In genomic region chr13:112928958-112929777, GRCh38 we compare ENCODE assay signal across 10 cellular contexts. TPM values are rescaled to one million over a fixed set of nuclear protein-coding genes. Genes with fewer than 3 reads are reported as not detected.
DNase-seq lines count a peak whose midpoint lies in the region; ATAC-seq, FAIRE-seq and TF ChIP-seq lines count a peak whose summit lies in the region.
"Had no signal": no experiment of that assay in that cellular context is flagged by ENCODE, and none has a peak within 500 bp of the region (broad histone marks: within the 10 kb centered on the region; RNA-seq: fewer than 3 reads in every experiment).

No MANE protein-coding gene starts in this region.

- no peaks in the 10 kb centered on the region for H3K9me3 ChIP-seq in CD4-positive, alpha-beta T cell (ENCODE audit: control insufficient read depth, low read length)

- peaks cover 33% of the 10 kb centered on the region for H3K27me3 ChIP-seq in CD4-positive, alpha-beta T cell (ENCODE audit: control insufficient read depth, insufficient read depth, low read length)

- H3K27me3 Mint-ChIP-seq in activated CD8-positive, alpha-beta memory T cell treated with anti-CD3 and anti-CD28 coated beads, Interleukin-2, amount 10 ng/mL, durations not matched to agents 7 days and 5 days = peaks cover 34% of the 10 kb centered on the region
- H3K27me3 Mint-ChIP-seq in type B pancreatic cell = no peaks in the 10 kb centered on the region
- H3K27me3 Mint-ChIP-seq in CD4-positive, alpha-beta T cell = peaks cover 71% of the 10 kb centered on the region

- intact Hi-C loops in CD4-positive, alpha-beta T cell (cut with DNase I, micrococcal nuclease) = no loop called here

- H3K27ac Mint-ChIP-seq in activated CD8-positive, alpha-beta memory T cell treated with anti-CD3 and anti-CD28 coated beads, Interleukin-2, amount 10 ng/mL, durations not matched to agents 7 days and 5 days = no peak overlapping the region
- peak overlapping the region; percentile 57 for H3K27ac Mint-ChIP-seq in type B pancreatic cell
- H3K27ac Mint-ChIP-seq in CD4-positive, alpha-beta T cell = no peak overlapping the region

- CTCF ChIA-PET in activated CD8-positive, alpha-beta memory T cell treated with anti-CD3 and anti-CD28 coated beads, Interleukin-2, amount 10 ng/mL, durations not matched to agents 7 days and 5 days (lab: Charles Lee) = interaction anchor here (1.0 to 1.7 kb wide), 2 partner anchors 14 to 100 kb away, joined by 3 read pairs; no protein-coding TSS in a partner anchor
- CTCF ChIA-PET in CD4-positive, alpha-beta T cell (lab: Charles Lee) = interaction anchor here (0.5 kb wide), 1 partner anchor 674 kb away, joined by 3 read pairs; no protein-coding TSS in a partner anchor

- POLR2A ChIA-PET in CD4-positive, alpha-beta T cell (lab: Charles Lee) = no interaction called here

- no peak for DNase-seq in activated CD8-positive, alpha-beta memory T cell treated with anti-CD3 and anti-CD28 coated beads, Interleukin-2, amount 10 ng/mL, durations not matched to agents 7 days and 5 days
- DNase-seq in activated CD8-positive, alpha-beta memory T cell treated with anti-CD3 and anti-CD28 coated beads, Interleukin-2, amount 50 U/mL, for 48 hours = no peak
- peak; percentile 60 for DNase-seq in SK-N-DZ (ENCODE audit: low spot score)
- DNase-seq in glomerular visceral epithelial cell (ENCODE audit: extremely low spot score) = peak; percentile 39
- no peak for DNase-seq in type B pancreatic cell (ENCODE audit: extremely low spot score, unreplicated experiment)
- DNase-seq in CD4-positive, alpha-beta T cell = no peak
- no peak for DNase-seq in GM12891 (ENCODE audit: insufficient read length, low spot score)
- DNase-seq in HUDEP-2 (lab: John Stamatoyannopoulos, UW; ENCODE audit: unreplicated experiment in 76 of 76) = no peak
- DNase-seq: dorsolateral prefrontal cortex, NCI-H446 treated with DMSO at 0.1 percent for 48 hours had no signal

- no peaks in the 10 kb centered on the region for H3K9me3 Mint-ChIP-seq in activated CD8-positive, alpha-beta memory T cell treated with anti-CD3 and anti-CD28 coated beads, Interleukin-2, amount 10 ng/mL, durations not matched to agents 7 days and 5 days (ENCODE audit: low read depth)
- no peaks in the 10 kb centered on the region for H3K9me3 Mint-ChIP-seq in type B pancreatic cell
- no peaks in the 10 kb centered on the region for H3K9me3 Mint-ChIP-seq in CD4-positive, alpha-beta T cell

- no peak for TF ChIP-seq CTCF in type B pancreatic cell (conservative IDR thresholded peaks at IDR 0.05)
- TF ChIP-seq CTCF in CD4-positive, alpha-beta T cell (IDR thresholded peaks at IDR 0.05) = no peak

- TF ChIP-seq POLR2A in GM12891 (IDR thresholded peaks at IDR 0.05; ENCODE audit: low read depth, low read length) = no peak

- H3K4me3 Mint-ChIP-seq in activated CD8-positive, alpha-beta memory T cell treated with anti-CD3 and anti-CD28 coated beads, Interleukin-2, amount 10 ng/mL, durations not matched to agents 7 days and 5 days = peak overlapping the region; percentile 1
- H3K4me3 Mint-ChIP-seq in type B pancreatic cell = peak overlapping the region; percentile 74
- no peak overlapping the region for H3K4me3 Mint-ChIP-seq in CD4-positive, alpha-beta T cell

- ATAC-seq in activated CD8-positive, alpha-beta memory T cell treated with anti-CD3 and anti-CD28 coated beads, Interleukin-2, amount 10 ng/mL, durations not matched to agents 7 days and 5 days = peak; percentile 33
- no peak for ATAC-seq in CD4-positive, alpha-beta T cell (ENCODE audit: poor library complexity)

- peaks cover 17% of the 10 kb centered on the region for H3K4me1 Mint-ChIP-seq in activated CD8-positive, alpha-beta memory T cell treated with anti-CD3 and anti-CD28 coated beads, Interleukin-2, amount 10 ng/mL, durations not matched to agents 7 days and 5 days
- peaks cover 27% of the 10 kb centered on the region for H3K4me1 Mint-ChIP-seq in type B pancreatic cell (ENCODE audit: unreplicated experiment)
- no peaks in the 10 kb centered on the region for H3K4me1 Mint-ChIP-seq in CD4-positive, alpha-beta T cell (ENCODE audit: low read depth)

- H3K27ac ChIP-seq in CD4-positive, alpha-beta T cell (ENCODE audit: low read depth, low read length) = no peak overlapping the region

- H3K36me3 Mint-ChIP-seq in activated CD8-positive, alpha-beta memory T cell treated with anti-CD3 and anti-CD28 coated beads, Interleukin-2, amount 10 ng/mL, durations not matched to agents 7 days and 5 days = no peaks in the 10 kb centered on the region
- H3K36me3 Mint-ChIP-seq in type B pancreatic cell = no peaks in the 10 kb centered on the region
- no peaks in the 10 kb centered on the region for H3K36me3 Mint-ChIP-seq in CD4-positive, alpha-beta T cell (ENCODE audit: low read depth)

- no peak for FAIRE-seq in GM12891 (lab: Jason Lieb, UNC)

TF ChIP-seq in GM12891, 5 proteins besides CTCF, POLR2A, EP300 and RAD21:
- TF ChIP-seq POU2F2 (IDR thresholded peaks at IDR 0.05; ENCODE audit: low read depth, low read length) (no peak), POLR2AphosphoS5 (IDR thresholded peaks at IDR 0.05; ENCODE audit: low read depth, low read length) (no peak), TAF1 (IDR thresholded peaks at IDR 0.05; ENCODE audit: low read depth, low read length) (no peak)

RNA-seq across cellular contexts. Expression of gene MCF2L, which starts 39.8 kb away (rescaled TPM):
- 1 to 10 TPM; 1.6 to 2.8 TPM for total RNA-seq in activated CD8-positive, alpha-beta memory T cell treated with anti-CD3 and anti-CD28 coated beads, Interleukin-2, amount 10 ng/mL, durations not matched to agents 7 days and 5 days
- 17.2 and 22.4 TPM in 2 replicates for polyA plus RNA-seq in SK-N-DZ (2014; cell fraction: cytosol; rRNA removed)
- 60.9 and 65.9 TPM in 2 replicates for polyA plus RNA-seq in SK-N-DZ (2014; cell fraction: nucleus; rRNA removed)
- 37.3 and 46.9 TPM in 2 replicates for total RNA-seq in type B pancreatic cell (ENCODE audit: low replicate concordance)
- total RNA-seq in CD4-positive, alpha-beta T cell = 10 to 100 TPM; 13.0 to 13.5 TPM
- polyA plus RNA-seq in GM12891 (2012; ENCODE audit: low read depth, missing spikeins) = 1.2 TPM

Comparison
In these comparisons a context has a peak if more than half of its experiments do, and no peak if none do; other contexts are left out.
1. DNase-seq: peak in SK-N-DZ (single experiment) and glomerular visceral epithelial cell (single experiment); none in activated CD8-positive, alpha-beta memory T cell treated with anti-CD3 and anti-CD28 coated beads, Interleukin-2, amount 10 ng/mL, durations not matched to agents 7 days and 5 days (single experiment), activated CD8-positive, alpha-beta memory T cell treated with anti-CD3 and anti-CD28 coated beads, Interleukin-2, amount 50 U/mL, for 48 hours (single experiment), type B pancreatic cell (single experiment), CD4-positive, alpha-beta T cell (0 of 10), GM12891 (single experiment) and HUDEP-2 (0 of 76).